Comparison of ENCODE assay signal across 22 cellular contexts in genomic region chr5:40829748-40830305, GRCh38. TPM values are rescaled to one million over a fixed set of nuclear protein-coding genes. Genes with fewer than 3 reads are reported as not detected.
DNase-seq lines count a peak whose midpoint lies in the region; ATAC-seq and TF ChIP-seq lines count a peak whose summit lies in the region.
"Had no signal": no experiment of that assay in that cellular context is flagged by ENCODE, and none has a peak within 500 bp of the region (broad histone marks: within the 10 kb centered on the region; RNA-seq: fewer than 3 reads in every experiment).

No MANE protein-coding gene starts in this region.

- H3K9me3 ChIP-seq in Caco-2 (no peaks in the 10 kb centered on the region), T-helper 17 cell (ENCODE audit: control insufficient read depth, low read length, poor library complexity, severe bottlenecking) (peaks cover 3% of the 10 kb centered on the region), esophagus muscularis mucosa (no peaks in the 10 kb centered on the region)
- H3K9me3 ChIP-seq: A549, BE2C, breast epithelium, right atrium auricular region had no signal

- peaks cover 63% of the 10 kb centered on the region for H3K4me1 Mint-ChIP-seq in activated CD4-positive, alpha-beta memory T cell treated with anti-CD3 and anti-CD28 coated beads for 36 hours (ENCODE audit: low read depth)
- peaks cover 50% of the 10 kb centered on the region for H3K4me1 Mint-ChIP-seq in activated CD4-positive, alpha-beta memory T cell treated with anti-CD3 and anti-CD28 coated beads, Interleukin-2, amount 10 ng/mL, durations not matched to agents 7 days and 5 days
- H3K4me1 Mint-ChIP-seq in Caco-2 (ENCODE audit: low read depth, unreplicated experiment) (peaks cover 23% of the 10 kb centered on the region), T-helper 17 cell (peaks cover 51% of the 10 kb centered on the region), glutamatergic neuron (ENCODE audit: low read depth, unreplicated experiment) (peaks cover 7% of the 10 kb centered on the region)

- no peaks in the 10 kb centered on the region for H3K27me3 Mint-ChIP-seq in activated CD4-positive, alpha-beta memory T cell treated with anti-CD3 and anti-CD28 coated beads for 36 hours
- H3K27me3 Mint-ChIP-seq in activated CD4-positive, alpha-beta memory T cell treated with anti-CD3 and anti-CD28 coated beads, Interleukin-2, amount 10 ng/mL, durations not matched to agents 7 days and 5 days, result no peaks in the 10 kb centered on the region
- no peaks in the 10 kb centered on the region for H3K27me3 Mint-ChIP-seq in Caco-2 (ENCODE audit: insufficient read depth, unreplicated experiment)
- H3K27me3 Mint-ChIP-seq in T-helper 17 cell, result no peaks in the 10 kb centered on the region
- H3K27me3 Mint-ChIP-seq in glutamatergic neuron (ENCODE audit: unreplicated experiment), result peaks cover 6% of the 10 kb centered on the region

- no peak for TF ChIP-seq CTCF in Caco-2 (IDR thresholded peaks at IDR 0.05; ENCODE audit: insufficient read depth in 1 of 2, low read depth in 1 of 2, low read length in 1 of 2, severe bottlenecking in 1 of 2, unreplicated experiment in 1 of 2)
- no peak for TF ChIP-seq CTCF in esophagus muscularis mucosa (IDR thresholded peaks at IDR 0.05)
- TF ChIP-seq CTCF in glutamatergic neuron (IDR thresholded peaks at IDR 0.05; ENCODE audit: partially characterized antibody, unreplicated experiment), result no peak

- H3K4me3 ChIP-seq in Caco-2 (ENCODE audit: low read depth, low read length) (no peak overlapping the region), esophagus muscularis mucosa (no peak overlapping the region)
- H3K4me3 ChIP-seq: A549, breast epithelium, coronary artery, right atrium auricular region had no signal

- POLR2A ChIA-PET in activated CD4-positive, alpha-beta memory T cell treated with anti-CD3 and anti-CD28 coated beads for 36 hours (lab: Charles Lee), result interaction anchor here (1.0 to 2.3 kb wide), 6 partner anchors 10 to 75 kb away, joined by 3 to 9 read pairs (median 6); partner anchors contain the start of genes PRKAA1 and TTC33
- POLR2A ChIA-PET in activated CD4-positive, alpha-beta memory T cell treated with anti-CD3 and anti-CD28 coated beads, Interleukin-2, amount 10 ng/mL, durations not matched to agents 7 days and 5 days (lab: Charles Lee), result interaction anchor here (0.7 to 4.1 kb wide), 4 partner anchors 9 to 75 kb away, joined by 3 to 16 read pairs (median 5); partner anchors contain the start of gene TTC33
- POLR2A ChIA-PET in Caco-2 (lab: Charles Lee), result no interaction called here

- CTCF ChIA-PET in activated CD4-positive, alpha-beta memory T cell treated with anti-CD3 and anti-CD28 coated beads for 36 hours (lab: Charles Lee), result interaction anchor here (1.0 kb wide), 1 partner anchor 74 kb away, joined by 3 read pairs; the partner anchor contains the start of gene TTC33
- CTCF ChIA-PET in activated CD4-positive, alpha-beta memory T cell treated with anti-CD3 and anti-CD28 coated beads, Interleukin-2, amount 10 ng/mL, durations not matched to agents 7 days and 5 days (lab: Charles Lee), result no interaction called here
- CTCF ChIA-PET in Caco-2 (lab: Charles Lee), result no interaction called here

- TF ChIP-seq POLR2A in esophagus muscularis mucosa (IDR thresholded peaks at IDR 0.05; ENCODE audit: low read depth), result no peak

- H3K9me3 Mint-ChIP-seq in activated CD4-positive, alpha-beta memory T cell treated with anti-CD3 and anti-CD28 coated beads for 36 hours, result no peaks in the 10 kb centered on the region
- H3K9me3 Mint-ChIP-seq in activated CD4-positive, alpha-beta memory T cell treated with anti-CD3 and anti-CD28 coated beads, Interleukin-2, amount 10 ng/mL, durations not matched to agents 7 days and 5 days, result no peaks in the 10 kb centered on the region
- H3K9me3 Mint-ChIP-seq in Caco-2 (ENCODE audit: unreplicated experiment) (no peaks in the 10 kb centered on the region), glutamatergic neuron (ENCODE audit: unreplicated experiment) (peaks cover 4% of the 10 kb centered on the region)
- H3K9me3 Mint-ChIP-seq: T-helper 2 cell treated with Interferon-gamma antibody and Interleukin-4, amounts not matched to agents 5 μg/mL and 100 μg/mL, for 36 hours had no signal

- H3K27ac Mint-ChIP-seq in activated CD4-positive, alpha-beta memory T cell treated with anti-CD3 and anti-CD28 coated beads for 36 hours, result peak overlapping the region; percentile 66
- no peak overlapping the region for H3K27ac Mint-ChIP-seq in activated CD4-positive, alpha-beta memory T cell treated with anti-CD3 and anti-CD28 coated beads, Interleukin-2, amount 10 ng/mL, durations not matched to agents 7 days and 5 days
- H3K27ac Mint-ChIP-seq in Caco-2 (ENCODE audit: unreplicated experiment), result peak overlapping the region; percentile 83
- H3K27ac Mint-ChIP-seq in T-helper 17 cell, result peak overlapping the region; percentile 87
- no peak overlapping the region for H3K27ac Mint-ChIP-seq in glutamatergic neuron (ENCODE audit: unreplicated experiment)
- H3K27ac Mint-ChIP-seq: T-helper 2 cell treated with Interferon-gamma antibody and Interleukin-4, amounts not matched to agents 5 μg/mL and 100 μg/mL, for 36 hours had no signal

- peaks cover 18% of the 10 kb centered on the region for H3K4me1 ChIP-seq in Caco-2
- peaks cover 13 to 26% (median 18%) of the 10 kb centered on the region in 4 donors for H3K4me1 ChIP-seq in esophagus muscularis mucosa
- H3K4me1 ChIP-seq: BE2C had no signal

- intact Hi-C loops in activated CD4-positive, alpha-beta memory T cell treated with anti-CD3 and anti-CD28 coated beads for 36 hours (cut with micrococcal nuclease), result loop anchor here (10.0 kb wide), 2 partner anchors 255 to 445 kb away; no protein-coding TSS in a partner anchor
- intact Hi-C loops in Caco-2 (cut with micrococcal nuclease; ENCODE audit: unreplicated experiment) (no loop called here), esophagus muscularis mucosa (cut with DNase I) (loop anchor here (5.0 kb wide), 1 partner anchor 73 kb away; the partner anchor contains the start of gene TTC33)

- peaks cover 18% of the 10 kb centered on the region for H3K36me3 ChIP-seq in Caco-2 (ENCODE audit: control insufficient read depth, insufficient read depth, low read length)
- H3K36me3 ChIP-seq in esophagus muscularis mucosa, result peaks cover 65 to 87% (median 85%) of the 10 kb centered on the region in 4 donors

- TF ChIP-seq EP300 in esophagus muscularis mucosa (IDR thresholded peaks at IDR 0.05), result no peak

- ATAC-seq in T-helper 17 cell (no peak), HG02870 (IDR thresholded peaks at IDR 0.05; ENCODE audit: unreplicated experiment) (no peak), GM19452 (IDR thresholded peaks at IDR 0.05; ENCODE audit: unreplicated experiment) (no peak)
- ATAC-seq: A549, Panc1 had no signal

- no TSS peak for BruUV-seq in Caco-2 (replicated peaks; lab: Mats Ljungman, UMichigan)

- H3K27me3 ChIP-seq in Caco-2 (replicated peaks; ENCODE audit: control insufficient read depth, insufficient read depth, low read length) (no peaks in the 10 kb centered on the region), esophagus muscularis mucosa (no peaks in the 10 kb centered on the region)
- H3K27me3 ChIP-seq: BE2C, breast epithelium, right atrium auricular region had no signal

- no peak for DNase-seq in activated CD4-positive, alpha-beta memory T cell treated with anti-CD3 and anti-CD28 coated beads for 36 hours
- DNase-seq in activated CD4-positive, alpha-beta memory T cell treated with anti-CD3 and anti-CD28 coated beads, Interleukin-2, amount 10 ng/mL, durations not matched to agents 7 days and 5 days, result no peak
- DNase-seq in Caco-2 (no peak), T-helper 17 cell (no peak), esophagus muscularis mucosa (ENCODE audit: extremely low spot score) (peak; percentile 53), glutamatergic neuron (no peak)
- DNase-seq: amniotic stem cell, BE2C, IMR-90, NCI-H1417 treated with DMSO at 0.1 percent for 48 hours, NCI-H2107, NCI-H510A, WERI-Rb-1 had no signal

- 94% methylated on average over 12 of the region's 12 CpGs for WGBS in esophagus muscularis mucosa

- no peak overlapping the region for H3K4me3 Mint-ChIP-seq in activated CD4-positive, alpha-beta memory T cell treated with anti-CD3 and anti-CD28 coated beads for 36 hours
- H3K4me3 Mint-ChIP-seq in activated CD4-positive, alpha-beta memory T cell treated with anti-CD3 and anti-CD28 coated beads, Interleukin-2, amount 10 ng/mL, durations not matched to agents 7 days and 5 days, result no peak overlapping the region
- H3K4me3 Mint-ChIP-seq in Caco-2 (ENCODE audit: unreplicated experiment) (no peak overlapping the region), T-helper 17 cell (peak overlapping the region; percentile 19), glutamatergic neuron (ENCODE audit: unreplicated experiment) (no peak overlapping the region)
- H3K4me3 Mint-ChIP-seq: T-helper 2 cell treated with Interferon-gamma antibody and Interleukin-4, amounts not matched to agents 5 μg/mL and 100 μg/mL, for 36 hours had no signal

- no peak overlapping the region for H3K27ac ChIP-seq in esophagus muscularis mucosa (replicated peaks in 1 of 4)
- H3K27ac ChIP-seq: A549, breast epithelium, coronary artery, HL-60, right atrium auricular region, WERI-Rb-1 had no signal

- peaks cover 86% of the 10 kb centered on the region for H3K36me3 Mint-ChIP-seq in activated CD4-positive, alpha-beta memory T cell treated with anti-CD3 and anti-CD28 coated beads for 36 hours
- peaks cover 86% of the 10 kb centered on the region for H3K36me3 Mint-ChIP-seq in activated CD4-positive, alpha-beta memory T cell treated with anti-CD3 and anti-CD28 coated beads, Interleukin-2, amount 10 ng/mL, durations not matched to agents 7 days and 5 days (ENCODE audit: low read depth)
- H3K36me3 Mint-ChIP-seq in Caco-2 (ENCODE audit: insufficient read depth, unreplicated experiment), result peaks cover 99% of the 10 kb centered on the region
- H3K36me3 Mint-ChIP-seq in T-helper 17 cell (ENCODE audit: low read depth), result peaks cover 23% of the 10 kb centered on the region
- H3K36me3 Mint-ChIP-seq in glutamatergic neuron (ENCODE audit: unreplicated experiment), result no peaks in the 10 kb centered on the region

RNA-seq across cellular contexts. Expression of gene RPL37, which starts 5.2 kb away (rescaled TPM):
- total RNA-seq in activated CD4-positive, alpha-beta memory T cell treated with anti-CD3 and anti-CD28 coated beads for 36 hours, result 1,000 to 10,000 TPM; 1,815 to 1,873 TPM
- total RNA-seq in activated CD4-positive, alpha-beta memory T cell treated with anti-CD3 and anti-CD28 coated beads, Interleukin-2, amount 10 ng/mL, durations not matched to agents 7 days and 5 days, result 1,000 to 10,000 TPM; 1,494 to 1,565 TPM
- total RNA-seq in Caco-2 (2022) (1,699 and 1,723 TPM in 2 replicates), T-helper 17 cell (1,000 to 10,000 TPM; 2,267 to 2,325 TPM), esophagus muscularis mucosa (100 to 1,000 TPM; 119 to 984 (median 276) TPM), glutamatergic neuron (ENCODE audit: unreplicated experiment) (840 TPM)

RNA-seq across cellular contexts. Expression of gene CARD6, which starts 11.3 kb away (rescaled TPM):
- total RNA-seq in activated CD4-positive, alpha-beta memory T cell treated with anti-CD3 and anti-CD28 coated beads for 36 hours, result 1 to 10 TPM; 1.4 to 1.7 TPM
- 1 to 10 TPM; 4.4 to 4.6 TPM for total RNA-seq in activated CD4-positive, alpha-beta memory T cell treated with anti-CD3 and anti-CD28 coated beads, Interleukin-2, amount 10 ng/mL, durations not matched to agents 7 days and 5 days
- 0.14 and 0.26 TPM in 2 replicates for total RNA-seq in Caco-2 (2022)
- total RNA-seq in T-helper 17 cell, result 1 to 10 TPM; 1.7 to 2.1 TPM
- total RNA-seq in esophagus muscularis mucosa, result 10 to 100 TPM in 1 of 4 donors, 1 to 10 TPM in 3; 5.4 to 10.1 (median 9.0) TPM
- not detected for total RNA-seq in glutamatergic neuron (ENCODE audit: unreplicated experiment)

RNA-seq across cellular contexts. Expression of gene PRKAA1, which starts 31.7 kb away (rescaled TPM):
- 10 to 100 TPM; 54.4 to 55.6 TPM for total RNA-seq in activated CD4-positive, alpha-beta memory T cell treated with anti-CD3 and anti-CD28 coated beads for 36 hours
- 10 to 100 TPM; 76.6 to 77.7 TPM for total RNA-seq in activated CD4-positive, alpha-beta memory T cell treated with anti-CD3 and anti-CD28 coated beads, Interleukin-2, amount 10 ng/mL, durations not matched to agents 7 days and 5 days
- 64.6 and 69.2 TPM in 2 replicates for total RNA-seq in Caco-2 (2022)
- 100 to 1,000 TPM; 118 to 123 TPM for total RNA-seq in T-helper 17 cell
- 10 to 100 TPM; 70.1 to 85.0 (median 78.6) TPM for total RNA-seq in esophagus muscularis mucosa
- total RNA-seq in glutamatergic neuron (ENCODE audit: unreplicated experiment), result 49.0 TPM

Comparison
In these comparisons a context has a peak if more than half of its experiments do, and no peak if none do; other contexts are left out.
1. H3K27ac Mint-ChIP-seq: peak in activated CD4-positive, alpha-beta memory T cell treated with anti-CD3 and anti-CD28 coated beads for 36 hours (single experiment), Caco-2 (single experiment) and T-helper 17 cell (single experiment); none in activated CD4-positive, alpha-beta memory T cell treated with anti-CD3 and anti-CD28 coated beads, Interleukin-2, amount 10 ng/mL, durations not matched to agents 7 days and 5 days (single experiment) and glutamatergic neuron (single experiment).